In genomic region chr2:142877265-142877756, GRCh38 we compare ENCODE assay signal across 1 cellular context.
TF ChIP-seq lines count a peak whose summit lies in the region.

Gene KYNU, plus strand, starts transcription at chr2:142877664. Its CDS starts 7,704 bp downstream, at chr2:142885368.

TF ChIP-seq in IMR-90, 13 proteins besides CTCF, POLR2A, EP300 and RAD21 (continued from another document):
- TF ChIP-seq ELK1 (IDR thresholded peaks at IDR 0.05; ENCODE audit: borderline replicate concordance, low read depth, low read length) (no peak), MXI1 (IDR thresholded peaks at IDR 0.05; ENCODE audit: borderline replicate concordance, low read depth, low read length) (no peak), NFE2L2 (IDR thresholded peaks at IDR 0.05; ENCODE audit: low read depth, low read length) (no peak), BHLHE40 (IDR thresholded peaks at IDR 0.05; ENCODE audit: low read depth, low read length) (no peak)
